ENCODE assay signal across 11 cellular contexts in the genomic region with DNA sequence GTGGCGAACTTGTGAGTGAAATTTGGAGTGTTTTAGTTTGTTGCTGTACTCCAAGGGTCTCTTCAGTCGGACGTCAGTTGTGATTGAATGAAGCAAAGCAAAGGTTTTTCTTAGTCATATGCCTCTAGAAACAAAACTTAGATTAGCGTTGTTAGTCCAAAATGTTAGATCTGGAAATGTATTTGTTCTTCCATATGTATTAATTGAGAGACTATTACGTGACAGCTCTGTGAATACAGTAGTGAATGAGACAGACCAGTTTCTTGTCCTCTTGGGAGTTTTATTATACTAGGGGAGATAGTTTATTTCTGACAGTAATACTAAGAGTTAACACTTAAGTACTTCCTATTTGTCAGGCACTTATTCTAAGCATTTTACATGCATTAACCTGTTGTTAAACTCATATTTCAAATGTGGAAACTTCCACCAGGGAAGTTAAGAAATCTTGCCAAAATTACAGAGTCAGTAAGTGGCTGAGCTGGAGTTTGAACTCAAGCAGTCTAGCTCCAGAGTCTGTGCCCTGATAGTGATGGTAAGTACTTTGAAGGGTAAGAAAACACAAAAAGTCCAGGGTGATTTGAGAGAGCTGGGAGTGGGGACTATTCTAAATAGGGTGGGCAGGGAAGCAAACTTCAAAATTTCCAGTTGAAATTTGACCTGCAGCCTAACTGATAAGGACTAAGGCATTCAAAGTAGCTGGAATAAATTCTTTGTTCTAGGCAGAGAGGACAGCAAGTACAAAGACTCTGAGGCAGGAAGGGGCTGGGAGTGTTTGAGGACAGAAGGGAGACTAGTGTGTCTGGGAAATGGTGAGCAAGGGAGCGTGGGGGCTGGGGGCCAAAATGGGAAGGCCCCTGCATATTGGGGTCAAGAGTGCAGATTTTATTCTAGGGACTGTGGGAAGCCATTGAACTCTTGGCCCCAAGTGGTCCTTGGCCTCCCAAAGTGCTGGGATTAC. TPM values are rescaled to one million over a fixed set of nuclear protein-coding genes. Genes with fewer than 3 reads are reported as not detected.
DNase-seq lines count a peak whose midpoint lies in the region; ATAC-seq and TF ChIP-seq lines count a peak whose summit lies in the region.
"Had no signal": no experiment of that assay in that cellular context is flagged by ENCODE, and none has a peak within 500 bp of the region (broad histone marks: within the 10 kb centered on the region; RNA-seq: fewer than 3 reads in every experiment).

No MANE protein-coding gene starts in this region.

- H3K4me1 ChIP-seq in upper lobe of right lung = peaks cover 90% of the 10 kb centered on the region
- peaks cover 14% of the 10 kb centered on the region for H3K4me1 ChIP-seq in prostate gland (replicated peaks)

- H3K36me3 ChIP-seq in upper lobe of right lung (no peaks in the 10 kb centered on the region), prostate gland (no peaks in the 10 kb centered on the region)

- no peaks in the 10 kb centered on the region for H3K27me3 Mint-ChIP-seq in activated naive CD4-positive, alpha-beta T cell treated with anti-CD3 and anti-CD28 coated beads, Interleukin-2, amount 50 U/mL, for 24 hours
- no peaks in the 10 kb centered on the region for H3K27me3 Mint-ChIP-seq in activated naive CD4-positive, alpha-beta T cell treated with anti-CD3 and anti-CD28 coated beads for 36 hours (ENCODE audit: low read depth)
- H3K27me3 Mint-ChIP-seq in effector memory CD8-positive, alpha-beta T cell = no peaks in the 10 kb centered on the region
- no peaks in the 10 kb centered on the region for H3K27me3 Mint-ChIP-seq in mesothelial cell of epicardium (ENCODE audit: low read depth)

- H3K9me3 ChIP-seq in upper lobe of right lung (no peaks in the 10 kb centered on the region), prostate gland (no peaks in the 10 kb centered on the region)
- H3K9me3 ChIP-seq: BE2C had no signal

- H3K4me3 ChIP-seq in upper lobe of right lung (no peak overlapping the region), prostate gland (no peak overlapping the region)

- intact Hi-C loops in activated naive CD4-positive, alpha-beta T cell treated with anti-CD3 and anti-CD28 coated beads for 36 hours (cut with micrococcal nuclease) = no loop called here
- intact Hi-C loops in upper lobe of right lung (cut with DNase I) (no loop called here), prostate gland (cut with DNase I) (loop anchor here (10.0 kb wide), 1 partner anchor 396 kb away; the partner anchor contains the start of gene RNF4)

- ATAC-seq in effector memory CD8-positive, alpha-beta T cell (replicated peaks) = no peak
- ATAC-seq in upper lobe of right lung (peak; percentile 89), GM21786 (IDR thresholded peaks at IDR 0.05; ENCODE audit: unreplicated experiment) (no peak)

- CTCF ChIA-PET in activated naive CD4-positive, alpha-beta T cell treated with anti-CD3 and anti-CD28 coated beads for 36 hours (lab: Charles Lee) = no interaction called here

- no peaks in the 10 kb centered on the region for H3K36me3 Mint-ChIP-seq in activated naive CD4-positive, alpha-beta T cell treated with anti-CD3 and anti-CD28 coated beads, Interleukin-2, amount 50 U/mL, for 24 hours
- peaks cover 7% of the 10 kb centered on the region for H3K36me3 Mint-ChIP-seq in activated naive CD4-positive, alpha-beta T cell treated with anti-CD3 and anti-CD28 coated beads for 36 hours (ENCODE audit: low read depth)
- peaks cover 4% of the 10 kb centered on the region for H3K36me3 Mint-ChIP-seq in effector memory CD8-positive, alpha-beta T cell (ENCODE audit: insufficient read depth)
- H3K36me3 Mint-ChIP-seq in mesothelial cell of epicardium = peaks cover 10% of the 10 kb centered on the region

- no peak for TF ChIP-seq POLR2A in prostate gland (IDR thresholded peaks at IDR 0.05)

- TF ChIP-seq CTCF in mesothelial cell of epicardium (IDR thresholded peaks at IDR 0.05; ENCODE audit: unreplicated experiment) (no peak), upper lobe of right lung (IDR thresholded peaks at IDR 0.05) (no peak), prostate gland (IDR thresholded peaks at IDR 0.05) (no peak)

- H3K27ac Mint-ChIP-seq in activated naive CD4-positive, alpha-beta T cell treated with anti-CD3 and anti-CD28 coated beads, Interleukin-2, amount 50 U/mL, for 24 hours = peak overlapping the region; percentile 60
- no peak overlapping the region for H3K27ac Mint-ChIP-seq in activated naive CD4-positive, alpha-beta T cell treated with anti-CD3 and anti-CD28 coated beads for 36 hours
- H3K27ac Mint-ChIP-seq in effector memory CD8-positive, alpha-beta T cell = peak overlapping the region; percentile 41 to 70
- peak overlapping the region; percentile 97 for H3K27ac Mint-ChIP-seq in mesothelial cell of epicardium

- WGBS in prostate gland = 73% methylated on average over 6 of the region's 6 CpGs

- H3K27me3 ChIP-seq in upper lobe of right lung (no peaks in the 10 kb centered on the region), prostate gland (replicated peaks; ENCODE audit: insufficient read depth) (no peaks in the 10 kb centered on the region)
- H3K27me3 ChIP-seq: BE2C had no signal

- no peak for DNase-seq in activated naive CD4-positive, alpha-beta T cell treated with anti-CD3 and anti-CD28 coated beads for 36 hours
- no peak for DNase-seq in effector memory CD8-positive, alpha-beta T cell
- DNase-seq in mesothelial cell of epicardium (ENCODE audit: low spot score in 2 of 2, unreplicated experiment in 2 of 2) = no peak
- peak; percentile 73 for DNase-seq in upper lobe of right lung
- no peak for DNase-seq in prostate gland (ENCODE audit: low spot score)
- DNase-seq in AG08396 (ENCODE audit: low spot score) = no peak
- DNase-seq: activated CD4-positive, alpha-beta T cell treated with anti-CD3 and anti-CD28 coated beads, Interleukin-2, amount 50 U/mL, for 1 hour; BE2C; NCI-H345 had no signal

- peak overlapping the region; percentile 8 for H3K4me3 Mint-ChIP-seq in activated naive CD4-positive, alpha-beta T cell treated with anti-CD3 and anti-CD28 coated beads, Interleukin-2, amount 50 U/mL, for 24 hours
- no peak overlapping the region for H3K4me3 Mint-ChIP-seq in activated naive CD4-positive, alpha-beta T cell treated with anti-CD3 and anti-CD28 coated beads for 36 hours
- H3K4me3 Mint-ChIP-seq in effector memory CD8-positive, alpha-beta T cell = peak overlapping the region in 1 of 2 donors; percentile 18
- H3K4me3 Mint-ChIP-seq in mesothelial cell of epicardium = peak overlapping the region; percentile 11

- H3K4me1 Mint-ChIP-seq in activated naive CD4-positive, alpha-beta T cell treated with anti-CD3 and anti-CD28 coated beads, Interleukin-2, amount 50 U/mL, for 24 hours = peaks cover 91% of the 10 kb centered on the region
- peaks cover 71% of the 10 kb centered on the region for H3K4me1 Mint-ChIP-seq in activated naive CD4-positive, alpha-beta T cell treated with anti-CD3 and anti-CD28 coated beads for 36 hours (ENCODE audit: low read depth)
- H3K4me1 Mint-ChIP-seq in effector memory CD8-positive, alpha-beta T cell (ENCODE audit: low read depth in 2 of 2) = peaks cover 45 to 77% of the 10 kb centered on the region in 2 donors
- peaks cover 58% of the 10 kb centered on the region for H3K4me1 Mint-ChIP-seq in mesothelial cell of epicardium

- no peaks in the 10 kb centered on the region for H3K9me3 Mint-ChIP-seq in activated naive CD4-positive, alpha-beta T cell treated with anti-CD3 and anti-CD28 coated beads, Interleukin-2, amount 50 U/mL, for 24 hours
- H3K9me3 Mint-ChIP-seq in activated naive CD4-positive, alpha-beta T cell treated with anti-CD3 and anti-CD28 coated beads for 36 hours = peaks cover 2% of the 10 kb centered on the region
- H3K9me3 Mint-ChIP-seq in effector memory CD8-positive, alpha-beta T cell = no peaks in the 10 kb centered on the region
- H3K9me3 Mint-ChIP-seq in mesothelial cell of epicardium = peaks cover 5% of the 10 kb centered on the region

- H3K27ac ChIP-seq in upper lobe of right lung = peak overlapping the region; percentile 49
- H3K27ac ChIP-seq in prostate gland = peak overlapping the region in 1 of 2 donors; percentile 12

RNA-seq across cellular contexts. Expression of gene ADD1, which starts 17.0 kb away (rescaled TPM):
- 100 to 1,000 TPM; 165 TPM for total RNA-seq in activated naive CD4-positive, alpha-beta T cell treated with anti-CD3 and anti-CD28 coated beads for 36 hours
- total RNA-seq in mesothelial cell of epicardium (277 to 297 TPM (median 287 TPM) in 3 replicates), upper lobe of right lung (286 TPM), prostate gland (100 to 1,000 TPM; 164 to 321 TPM)
